1 cellular context compared by ENCODE assay signal in genomic region chr7:696426-697258, GRCh38.
TF ChIP-seq lines count a peak whose summit lies in the region.

No MANE protein-coding gene starts in this region.

TF ChIP-seq in WTC11, 78 proteins besides CTCF, POLR2A, EP300 and RAD21 (continued from another document):
- no peak for TF ChIP-seq ZBTB21 (CRISPR knock-in tag; IDR thresholded peaks at IDR 0.05; ENCODE audit: borderline replicate concordance)
